Comparison of ENCODE assay signal across 8 cellular contexts in genomic region chr1:201713093-201713810, GRCh38.
A peak's percentile ranks its signal among the peaks of the same experiment; 100 is the strongest.
DNase-seq lines count a peak whose midpoint lies in the region; ATAC-seq and TF ChIP-seq lines count a peak whose summit lies in the region.

No MANE protein-coding gene starts in this region.

- peak overlapping the region; percentile 50 for H3K27ac ChIP-seq in parathyroid adenoma

- DNase-seq in HEK293T (ENCODE audit: extremely low spot score) (peak; percentile 63), T1000 (lab: John Stamatoyannopoulos, UW) (peak; percentile 93), foreskin melanocyte (peak; percentile 40), retina (no peak), T-helper 9 cell (no peak), OCI-M2 (lab: John Stamatoyannopoulos, UW; ENCODE audit: unreplicated experiment) (no peak)

- no peaks in the 10 kb centered on the region for H3K36me3 ChIP-seq in parathyroid adenoma (ENCODE audit: control insufficient read depth, insufficient read depth, low read length)

- no peaks in the 10 kb centered on the region for H3K27me3 ChIP-seq in parathyroid adenoma (ENCODE audit: control insufficient read depth, insufficient read depth, low read length)

- H3K4me3 ChIP-seq in parathyroid adenoma (ENCODE audit: low read depth, low read length) = no peak overlapping the region

- H3K4me1 ChIP-seq in parathyroid adenoma = peaks cover 3% of the 10 kb centered on the region

- ATAC-seq in HG03520 (IDR thresholded peaks at IDR 0.05; ENCODE audit: unreplicated experiment) = no peak

- no peak for TF ChIP-seq CTCF in parathyroid adenoma (IDR thresholded peaks at IDR 0.05)

- H3K4me2 ChIP-seq in parathyroid adenoma (ENCODE audit: low read length) = no peak overlapping the region

- H3K79me2 ChIP-seq in parathyroid adenoma = no peaks in the 10 kb centered on the region

- no peaks in the 10 kb centered on the region for H3K9me3 ChIP-seq in parathyroid adenoma (ENCODE audit: control insufficient read depth, low read length)

- CTCF ChIA-PET in HEK293T (lab: Yijun Ruan, JAX) = interaction anchor here (0.5 to 8.8 kb wide), 6 partner anchors 11 to 200 kb away, joined by 3 to 110 read pairs (median 4); no protein-coding TSS in a partner anchor

- H3K9ac ChIP-seq in parathyroid adenoma = no peak overlapping the region

- POLR2A ChIA-PET in HEK293T (lab: Yijun Ruan, JAX) = interaction anchor here (1.0 to 1.6 kb wide), 2 partner anchors 8 to 72 kb away, joined by 3 read pairs; no protein-coding TSS in a partner anchor

- H2AFZ ChIP-seq in parathyroid adenoma = no peak overlapping the region

TF ChIP-seq in HEK293T, 16 proteins besides CTCF, POLR2A, EP300 and RAD21:
- TF ChIP-seq PKNOX1 (IDR thresholded peaks at IDR 0.05) = no peak
- TF ChIP-seq HDGF (IDR thresholded peaks at IDR 0.05; ENCODE audit: borderline replicate concordance) = no peak
- TF ChIP-seq TARDBP (IDR thresholded peaks at IDR 0.05) = no peak
- no peak for TF ChIP-seq LEF1 (IDR thresholded peaks at IDR 0.05; ENCODE audit: borderline replicate concordance)
- no peak for TF ChIP-seq ELF4 (IDR thresholded peaks at IDR 0.05)
- TF ChIP-seq CTBP1 (IDR thresholded peaks at IDR 0.05; ENCODE audit: borderline replicate concordance) = no peak
- no peak for TF ChIP-seq FOXA1 (IDR thresholded peaks at IDR 0.05)

Comparison
In these comparisons a context has a peak if more than half of its experiments do, and no peak if none do; other contexts are left out.
1. DNase-seq: peak in HEK293T (single experiment), T1000 (single experiment) and foreskin melanocyte (single experiment); none in retina (single experiment), T-helper 9 cell (single experiment) and OCI-M2 (single experiment).